Comparison of ENCODE assay signal across 1 cellular context in genomic region chr11:69948256-69949141, GRCh38.
TF ChIP-seq lines count a peak whose summit lies in the region.

No MANE protein-coding gene starts in this region.

TF ChIP-seq in K562, 482 proteins besides CTCF, POLR2A, EP300 and RAD21 (continued from another document and continues in another):
- TF ChIP-seq AFF4 (CRISPR knock-in tag; IDR thresholded peaks at IDR 0.05) (0 out of 2 replicates have a peak, but pooled peaks have one; percentile 11), ZNF23 (CRISPR knock-in tag; IDR thresholded peaks at IDR 0.05) (no peak), NUFIP1 (IDR thresholded peaks at IDR 0.05; ENCODE audit: partially characterized antibody) (no peak), RBM39 (optimal IDR thresholded peaks at IDR 0.05; ENCODE audit: low read depth, low read length) (no peak), CTCFL (IDR thresholded peaks at IDR 0.05; ENCODE audit: borderline replicate concordance, insufficient read depth, low read depth, low read length, poor library complexity, severe bottlenecking) (no peak), ZBTB11 (CRISPR knock-in tag; IDR thresholded peaks at IDR 0.05) (no peak), FOXO4 (CRISPR knock-in tag; IDR thresholded peaks at IDR 0.05) (no peak), ZNF766 (CRISPR knock-in tag; conservative IDR thresholded peaks at IDR 0.05) (peak; percentile 51; the same call in 1 of the 2 replicates), SMARCA5 (IDR thresholded peaks at IDR 0.05) (0 out of 2 replicates have a peak, but pooled peaks have one; percentile 31), ZNF143 (CRISPR knock-in tag; IDR thresholded peaks at IDR 0.05) (no peak), SP2 (IDR thresholded peaks at IDR 0.05; ENCODE audit: extremely low read depth, low read depth, low read length, poor library complexity, severe bottlenecking) (no peak), MECOM (CRISPR knock-in tag; IDR thresholded peaks at IDR 0.05) (no peak), MTA2 (IDR thresholded peaks at IDR 0.05; ENCODE audit: low read depth) (peak; percentile 79), PRMT5 (CRISPR knock-in tag; IDR thresholded peaks at IDR 0.05) (no peak), POLR2AphosphoS5 (IDR thresholded peaks at IDR 0.05; ENCODE audit: control insufficient read depth, insufficient read depth, low read depth, low read length) (peak; percentile 78), FOXP4 (CRISPR knock-in tag; IDR thresholded peaks at IDR 0.05; ENCODE audit: borderline replicate concordance) (no peak), TFAP4 (CRISPR knock-in tag; IDR thresholded peaks at IDR 0.05; ENCODE audit: borderline replicate concordance) (peak; percentile 78; the same call in 1 of the 2 replicates), GTF3C2 (IDR thresholded peaks at IDR 0.05; ENCODE audit: borderline replicate concordance, extremely low read depth, insufficient read length) (no peak), ATF2 (CRISPR knock-in tag; IDR thresholded peaks at IDR 0.05) (no peak), BCOR (IDR thresholded peaks at IDR 0.05) (peak; percentile 70), BMI1 (IDR thresholded peaks at IDR 0.05; ENCODE audit: low read length) (no peak), ARID2 (IDR thresholded peaks at IDR 0.05) (no peak), MED1 (CRISPR knock-in tag; IDR thresholded peaks at IDR 0.05; ENCODE audit: borderline replicate concordance) (no peak), NRF1 (conservative IDR thresholded peaks at IDR 0.05 in 1 of 2, IDR thresholded peaks at IDR 0.05 in 1 of 2) (peak; percentile 25 to 50; a peak in 3 of 4 replicates), FIP1L1 (IDR thresholded peaks at IDR 0.05; ENCODE audit: low read depth, low read length, poor library complexity, severe bottlenecking) (no peak), ZBTB49 (CRISPR knock-in tag; IDR thresholded peaks at IDR 0.05; ENCODE audit: borderline replicate concordance) (no peak), L3MBTL2 (IDR thresholded peaks at IDR 0.05) (peak; percentile 65), ZBTB7A (IDR thresholded peaks at IDR 0.05; ENCODE audit: borderline replicate concordance, control insufficient read depth, low read depth, low read length) (peak; percentile 24; the same call in 1 of the 2 replicates), MTA1 (IDR thresholded peaks at IDR 0.05; ENCODE audit: borderline replicate concordance) (peak; percentile 59; the same call in 1 of the 2 replicates), ZBTB9 (CRISPR knock-in tag; IDR thresholded peaks at IDR 0.05) (peak; percentile 17; the same call in 1 of the 2 replicates)
